15 cellular contexts compared by ENCODE assay signal in genomic region chr4:2515835-2516550, GRCh38. TPM values are rescaled to one million over a fixed set of nuclear protein-coding genes. Genes with fewer than 3 reads are reported as not detected.
DNase-seq lines count a peak whose midpoint lies in the region; ATAC-seq, FAIRE-seq and TF ChIP-seq lines count a peak whose summit lies in the region.
"Had no signal": no experiment of that assay in that cellular context is flagged by ENCODE, and none has a peak within 500 bp of the region (broad histone marks: within the 10 kb centered on the region; RNA-seq: fewer than 3 reads in every experiment).

No MANE protein-coding gene starts in this region.

- CTCF ChIA-PET in PC-3 (lab: Charles Lee): no interaction called here

- H3K36me3 Mint-ChIP-seq in activated naive CD8-positive, alpha-beta T cell treated with anti-CD3 and anti-CD28 coated beads, Interleukin-2, amount 50 U/mL, for 24 hours (ENCODE audit: low read depth): peaks cover 45% of the 10 kb centered on the region
- peaks cover 0 to 30% (median 0%) of the 10 kb centered on the region in 3 donors for H3K36me3 Mint-ChIP-seq in immature natural killer cell

- H3K79me2 ChIP-seq in PC-3 (ENCODE audit: low read length): no peaks in the 10 kb centered on the region

- no peaks in the 10 kb centered on the region for H3K27me3 Mint-ChIP-seq in activated naive CD8-positive, alpha-beta T cell treated with anti-CD3 and anti-CD28 coated beads, Interleukin-2, amount 50 U/mL, for 24 hours
- peaks cover 2 to 3% (median 2%) of the 10 kb centered on the region in 3 donors for H3K27me3 Mint-ChIP-seq in immature natural killer cell (ENCODE audit: low read depth in 3 of 3)
- H3K27me3 Mint-ChIP-seq: CD8-positive, alpha-beta memory T cell had no signal

- no peak overlapping the region for H3K4me2 ChIP-seq in PC-3 (ENCODE audit: low read length)

- H3K4me1 Mint-ChIP-seq in activated naive CD8-positive, alpha-beta T cell treated with anti-CD3 and anti-CD28 coated beads, Interleukin-2, amount 50 U/mL, for 24 hours: peaks cover 2% of the 10 kb centered on the region
- peaks cover 6 to 7% of the 10 kb centered on the region in 2 donors for H3K4me1 Mint-ChIP-seq in immature natural killer cell

- in situ Hi-C loops in gastrocnemius medialis (cut with MboI; ENCODE audit: low sequenced_read_pairs in 4 of 4): no loop called here

- TF ChIP-seq POLR2A in GM12892 (IDR thresholded peaks at IDR 0.05; ENCODE audit: low read depth, low read length) (peak; percentile 42; the same call in 1 of the 2 replicates), gastrocnemius medialis (IDR thresholded peaks at IDR 0.05) (no peak)

- DNase-seq in GM12892 (ENCODE audit: insufficient read length): no peak
- DNase-seq in activated naive CD8-positive, alpha-beta T cell treated with anti-CD3 and anti-CD28 coated beads, Interleukin-2, amount 50 U/mL, for 24 hours: no peak
- DNase-seq in immature natural killer cell: no peak
- DNase-seq in gastrocnemius medialis: peak; percentile 14 to 39
- no peak for DNase-seq in PC-3
- DNase-seq in DMS79 (lab: John Stamatoyannopoulos, UW): no peak
- DNase-seq: activated T-cell treated with anti-CD3 and anti-CD28 coated beads, Interleukin-2, amount 50 U/mL, for 72 hours; caudate nucleus; CD8-positive, alpha-beta memory T cell; erythroblast; NCI-H1694; NCI-H82 had no signal

- POLR2A ChIA-PET in PC-3 (lab: Charles Lee; ENCODE audit: unreplicated experiment): no interaction called here

- no peak overlapping the region for H3K9ac ChIP-seq in PC-3 (ENCODE audit: low read length)

- FAIRE-seq in GM12892 (lab: Jason Lieb, UNC): no peak

- H3K4me3 Mint-ChIP-seq in activated naive CD8-positive, alpha-beta T cell treated with anti-CD3 and anti-CD28 coated beads, Interleukin-2, amount 50 U/mL, for 24 hours: no peak overlapping the region
- H3K4me3 Mint-ChIP-seq in immature natural killer cell: no peak overlapping the region
- H3K4me3 Mint-ChIP-seq: activated T-cell treated with anti-CD3 and anti-CD28 coated beads, Interleukin-2, amount 50 U/mL, for 72 hours had no signal

- peak overlapping the region; percentile 74 for H3K27ac Mint-ChIP-seq in activated naive CD8-positive, alpha-beta T cell treated with anti-CD3 and anti-CD28 coated beads, Interleukin-2, amount 50 U/mL, for 24 hours
- peak overlapping the region in 4 of 6 donors; percentile 0 to 55 (median 16) for H3K27ac Mint-ChIP-seq in immature natural killer cell
- H3K27ac Mint-ChIP-seq: activated T-cell treated with anti-CD3 and anti-CD28 coated beads, Interleukin-2, amount 50 U/mL, for 72 hours had no signal

- H3K27me3 ChIP-seq in gastrocnemius medialis: no peaks in the 10 kb centered on the region
- no peaks in the 10 kb centered on the region for H3K27me3 ChIP-seq in PC-3 (ENCODE audit: low read length)

- no peaks in the 10 kb centered on the region for H3F3A ChIP-seq in PC-3 (ENCODE audit: low read length, unreplicated experiment)

- no TSS peak for BruUV-seq in PC-3 (replicated peaks; lab: Mats Ljungman, UMichigan)

- no peak overlapping the region for H3K4me3 ChIP-seq in gastrocnemius medialis
- no peak overlapping the region for H3K4me3 ChIP-seq in PC-3 (ENCODE audit: low read length)

- no peaks in the 10 kb centered on the region for H4K20me1 ChIP-seq in PC-3 (ENCODE audit: low read length)

- no peak for ATAC-seq in activated naive CD8-positive, alpha-beta T cell treated with anti-CD3 and anti-CD28 coated beads, Interleukin-2, amount 50 U/mL, for 24 hours
- peak; percentile 34 to 66 for ATAC-seq in gastrocnemius medialis
- no peak for ATAC-seq in PC-3
- no peak for ATAC-seq in GM21367 (IDR thresholded peaks at IDR 0.05; ENCODE audit: unreplicated experiment)
- ATAC-seq in GM18861 (IDR thresholded peaks at IDR 0.05; ENCODE audit: unreplicated experiment): no peak
- ATAC-seq: activated CD4-positive, CD25-positive, alpha-beta regulatory T cell treated with anti-CD3 and anti-CD28 coated beads, Interleukin-2, amount 50 U/mL, for 24 hours had no signal

- peak overlapping the region; percentile 4 to 65 (median 33) for H3K27ac ChIP-seq in gastrocnemius medialis
- no peak overlapping the region for H3K27ac ChIP-seq in PC-3 (ENCODE audit: low read length)

- H3K4me1 ChIP-seq in gastrocnemius medialis (peaks cover 11 to 12% of the 10 kb centered on the region in 2 donors), PC-3 (ENCODE audit: insufficient read depth, low read length) (no peaks in the 10 kb centered on the region)

- no peak overlapping the region for H2AFZ ChIP-seq in PC-3 (ENCODE audit: low read length)

- TF ChIP-seq CTCF in gastrocnemius medialis (IDR thresholded peaks at IDR 0.05 in 4 of 5, conservative IDR thresholded peaks at IDR 0.05 in 1 of 5): no peak
- no peak for TF ChIP-seq CTCF in PC-3 (conservative IDR thresholded peaks at IDR 0.05; ENCODE audit: low read depth, low read length)

- intact Hi-C loops in gastrocnemius medialis (cut with DNase I; ENCODE audit: low total_unique reads): no loop called here
- intact Hi-C loops in PC-3 (cut with micrococcal nuclease): no loop called here

- H3K36me3 ChIP-seq in gastrocnemius medialis (peaks cover 0 to 33% of the 10 kb centered on the region in 2 donors), PC-3 (ENCODE audit: low read depth, low read length) (no peaks in the 10 kb centered on the region; the same call in 1 of the 2 replicates)

- no peaks in the 10 kb centered on the region for H3K9me2 ChIP-seq in PC-3 (replicated peaks; ENCODE audit: low read length)

- H3K9me3 ChIP-seq in gastrocnemius medialis (no peaks in the 10 kb centered on the region), PC-3 (ENCODE audit: low read length) (no peaks in the 10 kb centered on the region)

- H3K9me3 Mint-ChIP-seq in activated naive CD8-positive, alpha-beta T cell treated with anti-CD3 and anti-CD28 coated beads, Interleukin-2, amount 50 U/mL, for 24 hours: no peaks in the 10 kb centered on the region
- no peaks in the 10 kb centered on the region for H3K9me3 Mint-ChIP-seq in immature natural killer cell
- H3K9me3 Mint-ChIP-seq: activated T-cell treated with anti-CD3 and anti-CD28 coated beads, Interleukin-2, amount 50 U/mL, for 72 hours; CD8-positive, alpha-beta memory T cell had no signal

RNA-seq across cellular contexts. Expression of gene FAM193A, which starts 20.5 kb away (rescaled TPM):
- polyA plus RNA-seq in GM12892 (2012; ENCODE audit: missing spikeins): 11.8 TPM
- 1 to 10 TPM in 1 of 3 donors, under 1 TPM in 2; 0.03 to 4.8 (median 0.94) TPM for polyA plus RNA-seq in immature natural killer cell
- total RNA-seq in gastrocnemius medialis (10 to 100 TPM; 16.7 to 18.9 (median 18.0) TPM), PC-3 (2014; rRNA removed) (13.6 and 21.5 TPM in 2 replicates)

RNA-seq across cellular contexts. Expression of gene RNF4, which starts 47.1 kb away (rescaled TPM):
- 64.4 TPM for polyA plus RNA-seq in GM12892 (2012; ENCODE audit: missing spikeins)
- 100 to 1,000 TPM in 1 of 3 donors, 10 to 100 TPM in 2; 48.0 to 116 (median 48.2) TPM for polyA plus RNA-seq in immature natural killer cell
- total RNA-seq in gastrocnemius medialis (10 to 100 TPM; 21.7 to 48.7 (median 34.7) TPM), PC-3 (2014; rRNA removed) (27.4 and 30.4 TPM in 2 replicates)

Comparison
In these comparisons a context has a peak if more than half of its experiments do, and no peak if none do; other contexts are left out.
1. DNase-seq: peak in gastrocnemius medialis (2 of 2); none in GM12892 (single experiment), activated naive CD8-positive, alpha-beta T cell treated with anti-CD3 and anti-CD28 coated beads, Interleukin-2, amount 50 U/mL, for 24 hours (single experiment), immature natural killer cell (0 of 3), PC-3 (single experiment) and DMS79 (single experiment).
2. ATAC-seq: peak in gastrocnemius medialis (2 of 2); none in activated naive CD8-positive, alpha-beta T cell treated with anti-CD3 and anti-CD28 coated beads, Interleukin-2, amount 50 U/mL, for 24 hours (single experiment), PC-3 (single experiment), GM21367 (single experiment) and GM18861 (single experiment).